ENCODE assay signal across 20 cellular contexts in the genomic region with DNA sequence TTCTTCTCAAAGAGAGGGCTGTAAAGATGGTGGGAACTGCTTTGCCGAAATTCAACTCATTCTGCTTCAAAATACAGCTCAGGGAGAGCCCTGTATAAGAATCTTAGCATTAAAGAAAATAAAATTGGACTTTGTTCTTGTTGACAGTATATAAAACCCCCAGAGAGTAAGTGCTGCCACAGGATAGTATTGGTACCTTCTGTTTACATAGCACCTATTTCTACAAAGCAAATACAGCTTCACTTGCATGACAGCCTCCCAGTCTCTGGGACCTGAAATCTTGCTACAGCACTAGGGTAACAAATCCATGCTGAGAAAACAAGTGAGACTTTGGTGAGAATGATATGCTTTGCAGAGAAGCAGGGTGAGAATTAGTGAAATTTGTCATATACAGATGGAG.
DNase-seq lines count a peak whose midpoint lies in the region; ATAC-seq and FAIRE-seq lines count a peak whose summit lies in the region.
"Had no signal": no experiment of that assay in that cellular context is flagged by ENCODE, and none has a peak within 500 bp of the region (broad histone marks: within the 10 kb centered on the region; RNA-seq: fewer than 3 reads in every experiment).

No MANE protein-coding gene starts in this region.

- ATAC-seq in left colon (peak; percentile 91), HG03045 (IDR thresholded peaks at IDR 0.05; ENCODE audit: unreplicated experiment) (no peak)

- no peak for FAIRE-seq in RCC 7860 (lab: Jason Lieb, UNC)
- FAIRE-seq: G401.6, GM12891, GM19239, HTR-8/SVneo had no signal

- DNase-seq in NCI-H345 (lab: John Stamatoyannopoulos, UW) (peak; percentile 0), NCI-H345 treated with DMSO at 0.1 percent for 48 hours (lab: John Stamatoyannopoulos, UW; ENCODE audit: unreplicated experiment) (no peak), DMS53 treated with DMSO at 0.1 percent for 48 hours (lab: John Stamatoyannopoulos, UW; ENCODE audit: unreplicated experiment) (peak; percentile 28), NCI-H748 (lab: John Stamatoyannopoulos, UW; ENCODE audit: unreplicated experiment) (peak; percentile 34), left colon (no peak), RCC 7860 (ENCODE audit: low spot score) (no peak), cardiac septum (ENCODE audit: low spot score) (no peak)
- DNase-seq: C1 segment of cervical spinal cord; Calu3; CD4-positive, alpha-beta T cell; DMS 273 treated with DMSO at 0.1 percent for 48 hours; DMS79 treated with DMSO at 0.1 percent for 48 hours; EL; GOT3; H9 had no signal

- intact Hi-C loops in left colon (cut with DNase I, micrococcal nuclease) (no loop called here), cardiac septum (cut with DNase I) (no loop called here)

Comparison
In these comparisons a context has a peak if more than half of its experiments do, and no peak if none do; other contexts are left out.
1. DNase-seq: peak in NCI-H345 (single experiment), DMS53 treated with DMSO at 0.1 percent for 48 hours (single experiment) and NCI-H748 (single experiment); none in NCI-H345 treated with DMSO at 0.1 percent for 48 hours (single experiment), left colon (0 of 2), RCC 7860 (single experiment) and cardiac septum (single experiment).